18 cellular contexts compared by ENCODE assay signal in genomic region chrX:39905946-39906345, GRCh38.
DNase-seq lines count a peak whose midpoint lies in the region; FAIRE-seq and TF ChIP-seq lines count a peak whose summit lies in the region.
"Had no signal": no experiment of that assay in that cellular context is flagged by ENCODE, and none has a peak within 500 bp of the region (broad histone marks: within the 10 kb centered on the region; RNA-seq: fewer than 3 reads in every experiment).

No MANE protein-coding gene starts in this region.

- TF ChIP-seq CTCF in smooth muscle cell (IDR thresholded peaks at IDR 0.05; ENCODE audit: borderline replicate concordance, insufficient read depth, poor library complexity, severe bottlenecking) (no peak), esophagus squamous epithelium (IDR thresholded peaks at IDR 0.05) (no peak)

- no peaks in the 10 kb centered on the region for H3K9me3 ChIP-seq in SJSA1 (replicated peaks)
- H3K9me3 ChIP-seq in mesenchymal stem cell (ENCODE audit: control insufficient read depth, low read length) = no peaks in the 10 kb centered on the region
- no peaks in the 10 kb centered on the region for H3K9me3 ChIP-seq in smooth muscle cell (replicated peaks; ENCODE audit: low read depth)
- H3K9me3 ChIP-seq in esophagus squamous epithelium = no peaks in the 10 kb centered on the region
- H3K9me3 ChIP-seq: spleen had no signal

- peak overlapping the region in 1 of 2 experiments; percentile 62 for H3K18ac ChIP-seq in mesenchymal stem cell (ENCODE audit: low read depth in 1 of 2, low read length in 2 of 2)

- H2BK15ac ChIP-seq in mesenchymal stem cell (ENCODE audit: low read depth, poor library complexity, severe bottlenecking) = no peak overlapping the region

- no peak overlapping the region for H3K4ac ChIP-seq in mesenchymal stem cell (ENCODE audit: low read depth in 1 of 2, low read length in 2 of 2)

- WGBS in mesenchymal stem cell = 35% methylated on average over 9 of the region's 11 CpGs
- WGBS in smooth muscle cell (ENCODE audit: low lambda C conversion rate) = 44% methylated on average over 11 of the region's 11 CpGs
- WGBS in esophagus squamous epithelium, 2 donors = 72 to 87% methylated on average over 4 to 8 of the region's 11 CpGs

- H3K14ac ChIP-seq in mesenchymal stem cell (ENCODE audit: low read length in 2 of 2) = no peak overlapping the region

- H3K27ac ChIP-seq in SJSA1 (peak overlapping the region; percentile 95), mesenchymal stem cell (ENCODE audit: low read length, poor library complexity, severe bottlenecking) (peak overlapping the region; percentile 28), smooth muscle cell (ENCODE audit: low read depth) (peak overlapping the region; percentile 50), esophagus squamous epithelium (no peak overlapping the region)
- H3K27ac ChIP-seq: dorsolateral prefrontal cortex, PC-9 had no signal

- H3F3A ChIP-seq in smooth muscle cell (ENCODE audit: low read depth) = peaks cover 17% of the 10 kb centered on the region

- no peak overlapping the region for H3K23ac ChIP-seq in mesenchymal stem cell (ENCODE audit: low read length in 2 of 2)

- H3K36me3 ChIP-seq in SJSA1 (no peaks in the 10 kb centered on the region), mesenchymal stem cell (ENCODE audit: control insufficient read depth in 1 of 2, insufficient read depth in 2 of 2, low read depth in 1 of 2, low read length in 2 of 2) (no peaks in the 10 kb centered on the region), smooth muscle cell (ENCODE audit: low read depth) (no peaks in the 10 kb centered on the region), esophagus squamous epithelium (no peaks in the 10 kb centered on the region)
- H3K36me3 ChIP-seq: spleen had no signal

- H3K4me2 ChIP-seq in mesenchymal stem cell (ENCODE audit: low read length, poor library complexity, severe bottlenecking) (peak overlapping the region; percentile 46), smooth muscle cell (peak overlapping the region; percentile 75)
- H3K4me2 ChIP-seq: PC-9 had no signal

- peak; percentile 67 for FAIRE-seq in GM12891 (lab: Jason Lieb, UNC)
- FAIRE-seq: GM18507 had no signal

- no peaks in the 10 kb centered on the region for H3K79me2 ChIP-seq in smooth muscle cell (ENCODE audit: low read depth)

- H3K79me1 ChIP-seq in mesenchymal stem cell (replicated peaks; ENCODE audit: low read length, poor library complexity, severe bottlenecking) = no peaks in the 10 kb centered on the region

- no peaks in the 10 kb centered on the region for H3K27me3 ChIP-seq in SJSA1 (replicated peaks)
- H3K27me3 ChIP-seq in mesenchymal stem cell (ENCODE audit: control insufficient read depth in 1 of 2, insufficient read depth in 1 of 2, low read length in 2 of 2) = peaks cover 0 to 38% of the 10 kb centered on the region in 2 experiments
- no peaks in the 10 kb centered on the region for H3K27me3 ChIP-seq in smooth muscle cell (ENCODE audit: low read depth)
- H3K27me3 ChIP-seq in esophagus squamous epithelium = no peaks in the 10 kb centered on the region

- peak overlapping the region; percentile 86 for H2BK120ac ChIP-seq in mesenchymal stem cell (ENCODE audit: low read depth, low read length)

- no peak overlapping the region for H3K9ac ChIP-seq in mesenchymal stem cell (ENCODE audit: low read length)
- no peak overlapping the region for H3K9ac ChIP-seq in smooth muscle cell (ENCODE audit: low read depth)

- H3K4me1 ChIP-seq in SJSA1 (replicated peaks) = peaks cover 71% of the 10 kb centered on the region
- H3K4me1 ChIP-seq in mesenchymal stem cell (ENCODE audit: control insufficient read depth, insufficient read depth, low read depth, low read length) = peaks cover 32% of the 10 kb centered on the region
- peaks cover 25% of the 10 kb centered on the region for H3K4me1 ChIP-seq in smooth muscle cell (ENCODE audit: low read depth)
- peaks cover 0 to 39% (median 8%) of the 10 kb centered on the region in 3 donors for H3K4me1 ChIP-seq in esophagus squamous epithelium

- peak overlapping the region; percentile 82 for H2AK5ac ChIP-seq in mesenchymal stem cell (ENCODE audit: low read length, severe bottlenecking)

- no peak for TF ChIP-seq POLR2A in GM12891 (IDR thresholded peaks at IDR 0.05; ENCODE audit: low read depth, low read length)
- no peak for TF ChIP-seq POLR2A in esophagus squamous epithelium (IDR thresholded peaks at IDR 0.05)

- no peak overlapping the region for H2BK5ac ChIP-seq in mesenchymal stem cell (ENCODE audit: low read depth, low read length, poor library complexity, severe bottlenecking)

- intact Hi-C loops in esophagus squamous epithelium (cut with DNase I) = no loop called here

- H3K4me3 ChIP-seq in SJSA1 (no peak overlapping the region), mesenchymal stem cell (ENCODE audit: insufficient read depth in 1 of 2, low read depth in 1 of 2, low read length in 2 of 2) (no peak overlapping the region), smooth muscle cell (no peak overlapping the region), esophagus squamous epithelium (no peak overlapping the region)
- H3K4me3 ChIP-seq: PC-9, spleen had no signal

- no peak overlapping the region for H4K91ac ChIP-seq in mesenchymal stem cell (ENCODE audit: low read length)

- H4K20me1 ChIP-seq in smooth muscle cell (ENCODE audit: low read depth) = no peaks in the 10 kb centered on the region

- H2AFZ ChIP-seq in mesenchymal stem cell (ENCODE audit: low read depth, low read length) (no peak overlapping the region), smooth muscle cell (ENCODE audit: low read depth) (peak overlapping the region; percentile 59)
- H2AFZ ChIP-seq: PC-9 had no signal

- H2BK12ac ChIP-seq in mesenchymal stem cell (ENCODE audit: low read length in 2 of 2) = peak overlapping the region in 1 of 2 experiments; percentile 72

- H4K8ac ChIP-seq in mesenchymal stem cell (ENCODE audit: low read length) = peak overlapping the region; percentile 55

- DNase-seq in GM12891 (ENCODE audit: insufficient read length, low spot score) (no peak), SJSA1 (ENCODE audit: low read depth in 1 of 2, low spot score in 2 of 2) (no peak), mesenchymal stem cell (peak; percentile 49), smooth muscle cell (lab: John Stamatoyannopoulos, UW; ENCODE audit: unreplicated experiment) (no peak), esophagus squamous epithelium (lab: John Stamatoyannopoulos, UW) (no peak), NCI-H1930 (lab: John Stamatoyannopoulos, UW) (no peak), NOMO-1 (lab: John Stamatoyannopoulos, UW; ENCODE audit: unreplicated experiment in 2 of 2) (no peak)
- DNase-seq: activated CD4-positive, alpha-beta T cell treated with anti-CD3 and anti-CD28 coated beads, Interleukin-2, amount 50 U/mL, for 4 hours; activated effector memory CD4-positive, alpha-beta T cell treated with anti-CD3 and anti-CD28 coated beads, Interleukin-2, amount 50 U/mL, for 16 hours; dorsolateral prefrontal cortex; Kasumi-1; naive B cell; NCI-H2107; NCI-H82; PC-9; spleen; T-helper 17 cell had no signal

TF ChIP-seq in GM12891, 5 proteins besides CTCF, POLR2A, EP300 and RAD21:
- TF ChIP-seq SPI1 (IDR thresholded peaks at IDR 0.05; ENCODE audit: low read depth, low read length) (no peak), POLR2AphosphoS5 (IDR thresholded peaks at IDR 0.05; ENCODE audit: low read depth, low read length) (no peak), PAX5 (IDR thresholded peaks at IDR 0.05; ENCODE audit: insufficient read depth, low read length, severe bottlenecking) (no peak), POU2F2 (IDR thresholded peaks at IDR 0.05; ENCODE audit: low read depth, low read length) (no peak), TAF1 (IDR thresholded peaks at IDR 0.05; ENCODE audit: low read depth, low read length) (no peak)

Comparison
In these comparisons a context has a peak if more than half of its experiments do, and no peak if none do; other contexts are left out.
1. H3K27ac ChIP-seq: peak in SJSA1 (single experiment), mesenchymal stem cell (single experiment) and smooth muscle cell (single experiment); none in esophagus squamous epithelium (0 of 4).